33 cellular contexts compared by ENCODE assay signal in the genomic region with DNA sequence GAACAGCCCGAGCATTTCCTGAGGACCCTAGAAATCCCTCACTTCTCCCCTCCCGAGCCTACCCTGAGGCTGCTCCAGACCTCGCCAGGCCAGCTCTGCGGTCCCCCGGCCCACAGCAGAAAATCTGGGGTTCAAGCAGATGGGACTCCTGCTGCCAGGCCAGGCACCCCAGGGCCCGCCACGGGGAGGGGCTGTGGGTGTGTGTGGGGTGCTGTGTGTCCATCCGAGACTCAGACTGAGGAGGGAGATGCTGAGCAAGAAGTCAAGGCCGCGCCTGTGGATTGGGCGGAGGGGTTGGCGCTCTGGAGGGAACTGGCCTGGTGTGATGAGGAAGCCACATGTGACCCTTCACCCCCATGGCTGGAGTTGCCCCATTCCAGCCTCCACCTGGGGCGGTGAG.
"Had no signal": no experiment of that assay in that cellular context is flagged by ENCODE, and none has a peak within 500 bp of the region (broad histone marks: within the 10 kb centered on the region; RNA-seq: fewer than 3 reads in every experiment).

No MANE protein-coding gene starts in this region.

- H3K27me3 ChIP-seq: MG63 had no signal

- H3K4me3 ChIP-seq: MG63 had no signal

- H3K9me3 ChIP-seq: MG63 had no signal

- DNase-seq: Karpas-422, Kasumi-1, MG63, MM.1S, MV-4-11, NCI-H1048, NCI-H1092, NCI-H1092 treated with DMSO at 0.1 percent for 48 hours, NCI-H1105, NCI-H1105 treated with DMSO at 0.1 percent for 48 hours, NCI-H1417, NCI-H1417 treated with DMSO at 0.1 percent for 48 hours, NCI-H1436, NCI-H1436 treated with DMSO at 0.1 percent for 48 hours, NCI-H146, NCI-H1694, NCI-H1694 treated with DMSO at 0.1 percent for 48 hours, NCI-H187, NCI-H187 treated with DMSO at 0.1 percent for 48 hours, NCI-H1930, NCI-H2029, NCI-H2029 treated with DMSO at 0.1 percent for 48 hours, NCI-H2081, NCI-H2081 treated with DMSO at 0.1 percent for 48 hours, NCI-H2107, NCI-H2171, NCI-H2227 treated with DMSO at 0.1 percent for 48 hours, NCI-H226, NCI-H345, NCI-H446, NCI-H446 treated with DMSO at 0.1 percent for 48 hours, NCI-H510A, NCI-H510A treated with DMSO at 0.1 percent for 48 hours had no signal

- H3K36me3 ChIP-seq: MG63 had no signal
